10 cellular contexts compared by ENCODE assay signal in the genomic region with DNA sequence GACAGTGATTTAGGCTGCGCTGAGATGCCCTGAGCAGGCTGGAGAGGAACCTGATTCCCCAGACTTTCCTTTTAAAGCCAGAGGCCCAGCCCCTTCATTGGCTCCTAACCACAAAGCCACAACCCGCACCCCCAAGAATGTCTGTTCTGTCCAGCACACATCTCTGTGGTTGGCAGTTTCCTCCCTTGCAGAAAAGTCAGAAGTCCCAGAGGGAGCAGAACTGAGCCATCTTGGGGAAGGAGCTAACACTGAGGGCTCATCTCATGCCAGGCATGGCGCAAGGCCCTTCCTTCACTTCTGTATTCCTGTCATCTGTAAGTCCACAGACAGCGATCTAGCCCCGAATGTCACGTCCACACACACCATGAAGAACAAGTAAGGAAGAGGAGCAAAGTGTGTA.
A peak's percentile ranks its signal among the peaks of the same experiment; 100 is the strongest.
DNase-seq lines count a peak whose midpoint lies in the region; ATAC-seq and TF ChIP-seq lines count a peak whose summit lies in the region.
"Had no signal": no experiment of that assay in that cellular context is flagged by ENCODE, and none has a peak within 500 bp of the region (broad histone marks: within the 10 kb centered on the region; RNA-seq: fewer than 3 reads in every experiment).

No MANE protein-coding gene starts in this region.

- H3K27ac Mint-ChIP-seq in CD4-positive, alpha-beta T cell, result peak overlapping the region; percentile 1
- peak overlapping the region; percentile 82 for H3K27ac Mint-ChIP-seq in T-helper 17 cell

- DNase-seq in CD4-positive, alpha-beta T cell, result no peak
- DNase-seq in IMR-90, result no peak
- DNase-seq in T-helper 17 cell, result no peak
- DNase-seq in medulla oblongata (ENCODE audit: extremely low spot score), result peak; percentile 56
- no peak for DNase-seq in stomach
- DNase-seq in G401 (ENCODE audit: low spot score), result no peak

- H4K5ac ChIP-seq in IMR-90 (ENCODE audit: low read depth, low read length), result no peak overlapping the region

- no peak overlapping the region for H3K4me2 ChIP-seq in IMR-90 (ENCODE audit: low read depth, low read length)

- H2BK5ac ChIP-seq in IMR-90 (ENCODE audit: low read depth, low read length, poor library complexity, severe bottlenecking), result no peak overlapping the region

- POLR2A ChIA-PET in CD4-positive, alpha-beta T cell (lab: Charles Lee), result no interaction called here
- POLR2A ChIA-PET in IMR-90 (lab: Charles Lee; ENCODE audit: unreplicated experiment), result no interaction called here

- TF ChIP-seq POLR2A in IMR-90 (IDR thresholded peaks at IDR 0.05; ENCODE audit: low read depth, low read length) (no peak), stomach (IDR thresholded peaks at IDR 0.05) (no peak)

- WGBS in IMR-90 (ENCODE audit: extremely low coverage in 2 of 2, insufficient read length in 1 of 2), 2 experiments, result no CpG with 5 or more reads among the region's 6 CpGs
- WGBS in stomach, 5 donors, result 51 to 62% (median 57%) methylated on average over 6 of the region's 6 CpGs

- no peak overlapping the region for H4K8ac ChIP-seq in IMR-90 (ENCODE audit: low read depth in 2 of 2, low read length in 2 of 2)

- ATAC-seq in CD4-positive, alpha-beta T cell (ENCODE audit: poor library complexity), result no peak
- ATAC-seq in IMR-90 (ENCODE audit: low read depth) (no peak), T-helper 17 cell (no peak), HG03095 (IDR thresholded peaks at IDR 0.05; ENCODE audit: unreplicated experiment) (no peak), GM18498 (IDR thresholded peaks at IDR 0.05; ENCODE audit: unreplicated experiment) (no peak)

- H3K9me3 Mint-ChIP-seq in CD4-positive, alpha-beta T cell, result no peaks in the 10 kb centered on the region

- no peak overlapping the region for H3K4ac ChIP-seq in IMR-90 (ENCODE audit: low read depth, low read length)

- H3K4me3 ChIP-seq in IMR-90 (ENCODE audit: insufficient read depth, low read depth, low read length), result no peak overlapping the region
- no peak overlapping the region for H3K4me3 ChIP-seq in stomach
- H3K4me3 ChIP-seq: dorsolateral prefrontal cortex, HAP-1 had no signal

- H2BK15ac ChIP-seq in IMR-90 (ENCODE audit: low read depth, low read length), result no peak overlapping the region

- peaks cover 4% of the 10 kb centered on the region for H3K27me3 Mint-ChIP-seq in CD4-positive, alpha-beta T cell
- H3K27me3 Mint-ChIP-seq in T-helper 17 cell, result peaks cover 7% of the 10 kb centered on the region

- TF ChIP-seq RAD21 in IMR-90 (IDR thresholded peaks at IDR 0.05; ENCODE audit: low read length), result no peak

- no peaks in the 10 kb centered on the region for H3K27me3 ChIP-seq in CD4-positive, alpha-beta T cell (ENCODE audit: control insufficient read depth, insufficient read depth, low read length)
- H3K27me3 ChIP-seq in IMR-90 (ENCODE audit: control insufficient read depth, insufficient read depth, low read length) (peaks cover 9% of the 10 kb centered on the region; the same call in 1 of the 2 replicates), stomach (peaks cover 0 to 64% (median 8%) of the 10 kb centered on the region in 3 donors)

- H3K56ac ChIP-seq in IMR-90 (ENCODE audit: extremely low read depth, insufficient read depth, low read length), result no peak overlapping the region

- no peak overlapping the region for H2BK120ac ChIP-seq in IMR-90 (ENCODE audit: low read depth, low read length)

- no peaks in the 10 kb centered on the region for H3K9me3 ChIP-seq in CD4-positive, alpha-beta T cell (ENCODE audit: control insufficient read depth, low read length)
- H3K9me3 ChIP-seq in IMR-90 (ENCODE audit: control insufficient read depth, insufficient read depth, low read length), result no peaks in the 10 kb centered on the region
- H3K9me3 ChIP-seq in T-helper 17 cell (ENCODE audit: control insufficient read depth, low read length, poor library complexity, severe bottlenecking), result no peaks in the 10 kb centered on the region
- H3K9me3 ChIP-seq in stomach, result peaks cover 0 to 6% (median 0%) of the 10 kb centered on the region in 4 donors
- H3K9me3 ChIP-seq: HAP-1 had no signal

- no peaks in the 10 kb centered on the region for H3K9me1 ChIP-seq in IMR-90 (ENCODE audit: insufficient read depth, low read length)

- H3K4me3 Mint-ChIP-seq in CD4-positive, alpha-beta T cell, result no peak overlapping the region
- peak overlapping the region; percentile 63 for H3K4me3 Mint-ChIP-seq in T-helper 17 cell

- no peak for TF ChIP-seq EP300 in stomach (IDR thresholded peaks at IDR 0.05)

- no peak overlapping the region for H2AK5ac ChIP-seq in IMR-90 (ENCODE audit: low read depth, low read length)

- H3K36me3 ChIP-seq in IMR-90 (ENCODE audit: control insufficient read depth, insufficient read depth, low read length) (no peaks in the 10 kb centered on the region), stomach (no peaks in the 10 kb centered on the region)
- H3K36me3 ChIP-seq: HAP-1 had no signal

- no peaks in the 10 kb centered on the region for H3K79me1 ChIP-seq in IMR-90 (ENCODE audit: low read depth in 1 of 2, low read length in 2 of 2)

- H2AFZ ChIP-seq in IMR-90 (replicated peaks; ENCODE audit: low read length, poor library complexity), result peak overlapping the region; percentile 52

- H3K27ac ChIP-seq in CD4-positive, alpha-beta T cell (ENCODE audit: low read depth, low read length), result no peak overlapping the region
- H3K27ac ChIP-seq in IMR-90 (ENCODE audit: insufficient read depth, low read length) (no peak overlapping the region), stomach (no peak overlapping the region)
- H3K27ac ChIP-seq: dorsolateral prefrontal cortex had no signal

- H3K4me1 Mint-ChIP-seq in CD4-positive, alpha-beta T cell (ENCODE audit: low read depth), result peaks cover 26% of the 10 kb centered on the region
- peaks cover 24% of the 10 kb centered on the region for H3K4me1 Mint-ChIP-seq in T-helper 17 cell

- H3K4me1 ChIP-seq in IMR-90 (ENCODE audit: control insufficient read depth, insufficient read depth, low read length) (no peaks in the 10 kb centered on the region), stomach (peaks cover 0 to 11% (median 0%) of the 10 kb centered on the region in 4 donors)
- H3K4me1 ChIP-seq: HAP-1 had no signal

- no TSS peak for BruUV-seq in IMR-90 (replicated peaks; lab: Mats Ljungman, UMichigan)

- H4K20me1 ChIP-seq in IMR-90 (ENCODE audit: insufficient read depth, low read length), result no peaks in the 10 kb centered on the region

- CTCF ChIA-PET in CD4-positive, alpha-beta T cell (lab: Charles Lee), result no interaction called here
- CTCF ChIA-PET in IMR-90 (lab: Yijun Ruan, JAX), result interaction anchor here (1.1 kb wide), 1 partner anchor 12 kb away, joined by 3 read pairs; no protein-coding TSS in a partner anchor

- intact Hi-C loops in CD4-positive, alpha-beta T cell (cut with DNase I, micrococcal nuclease), result no loop called here
- intact Hi-C loops in IMR-90 (cut with micrococcal nuclease), result no loop called here
- intact Hi-C loops in stomach (cut with DNase I; ENCODE audit: low total_unique reads), result no loop called here

- dilution Hi-C loops in IMR-90 (cut with HindIII; ENCODE audit: low sequenced_read_pairs, unreplicated experiment), result no loop called here

- no peak overlapping the region for H4K91ac ChIP-seq in IMR-90 (ENCODE audit: insufficient read depth, low read depth, low read length)

- no peaks in the 10 kb centered on the region for H3K36me3 Mint-ChIP-seq in CD4-positive, alpha-beta T cell (ENCODE audit: low read depth)
- no peaks in the 10 kb centered on the region for H3K36me3 Mint-ChIP-seq in T-helper 17 cell (ENCODE audit: low read depth)

- H2AK9ac ChIP-seq in IMR-90 (replicated peaks; ENCODE audit: low read depth, low read length, poor library complexity), result no peak overlapping the region

- H3K14ac ChIP-seq in IMR-90 (replicated peaks; ENCODE audit: low read depth, low read length), result no peak overlapping the region

- no peak overlapping the region for H3K18ac ChIP-seq in IMR-90 (ENCODE audit: low read depth, low read length)

- no peak overlapping the region for H3K23ac ChIP-seq in IMR-90 (ENCODE audit: low read depth, low read length)

- H2BK20ac ChIP-seq in IMR-90 (ENCODE audit: low read depth, low read length), result no peak overlapping the region

- no peak overlapping the region for H3K9ac ChIP-seq in IMR-90 (ENCODE audit: low read depth, low read length)

- in situ Hi-C loops in IMR-90 (cut with MboI; ENCODE audit: low sequenced_read_pairs) (no loop called here), G401 (cut with HindIII; ENCODE audit: low sequenced_read_pairs) (no loop called here)

- no peak for TF ChIP-seq CTCF in CD4-positive, alpha-beta T cell (IDR thresholded peaks at IDR 0.05)
- no peak for TF ChIP-seq CTCF in IMR-90 (conservative IDR thresholded peaks at IDR 0.05; ENCODE audit: low read depth, low read length)
- TF ChIP-seq CTCF in stomach (IDR thresholded peaks at IDR 0.05), result no peak

TF ChIP-seq in IMR-90, 13 proteins besides CTCF, POLR2A, EP300 and RAD21 (continues in another document):
- TF ChIP-seq SMC3 (IDR thresholded peaks at IDR 0.05; ENCODE audit: low read depth, low read length), result no peak
- no peak for TF ChIP-seq MAZ (IDR thresholded peaks at IDR 0.05; ENCODE audit: borderline replicate concordance, low read depth, low read length)
- no peak for TF ChIP-seq RCOR1 (IDR thresholded peaks at IDR 0.05; ENCODE audit: insufficient replicate concordance, low read length)
- no peak for TF ChIP-seq MXI1 (IDR thresholded peaks at IDR 0.05; ENCODE audit: borderline replicate concordance, low read depth, low read length)
- no peak for TF ChIP-seq NFE2L2 (IDR thresholded peaks at IDR 0.05; ENCODE audit: low read depth, low read length)
- no peak for TF ChIP-seq MAFK (IDR thresholded peaks at IDR 0.05; ENCODE audit: low read depth, low read length)
- TF ChIP-seq CHD1 (IDR thresholded peaks at IDR 0.05; ENCODE audit: low read depth, low read length), result no peak
- no peak for TF ChIP-seq CEBPB (IDR thresholded peaks at IDR 0.05; ENCODE audit: low read depth, low read length)
- TF ChIP-seq FOS (IDR thresholded peaks at IDR 0.05; ENCODE audit: low read depth, low read length), result no peak
- TF ChIP-seq, protein P1, sequence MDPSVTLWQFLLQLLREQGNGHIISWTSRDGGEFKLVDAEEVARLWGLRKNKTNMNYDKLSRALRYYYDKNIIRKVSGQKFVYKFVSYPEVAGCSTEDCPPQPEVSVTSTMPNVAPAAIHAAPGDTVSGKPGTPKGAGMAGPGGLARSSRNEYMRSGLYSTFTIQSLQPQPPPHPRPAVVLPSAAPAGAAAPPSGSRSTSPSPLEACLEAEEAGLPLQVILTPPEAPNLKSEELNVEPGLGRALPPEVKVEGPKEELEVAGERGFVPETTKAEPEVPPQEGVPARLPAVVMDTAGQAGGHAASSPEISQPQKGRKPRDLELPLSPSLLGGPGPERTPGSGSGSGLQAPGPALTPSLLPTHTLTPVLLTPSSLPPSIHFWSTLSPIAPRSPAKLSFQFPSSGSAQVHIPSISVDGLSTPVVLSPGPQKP (IDR thresholded peaks at IDR 0.05; ENCODE audit: borderline replicate concordance, low read depth, low read length), result no peak
- no peak for TF ChIP-seq RFX5 (IDR thresholded peaks at IDR 0.05; ENCODE audit: low read depth, low read length)
- no peak for TF ChIP-seq BHLHE40 (IDR thresholded peaks at IDR 0.05; ENCODE audit: low read depth, low read length)
